ENCODE assay signal across 10 cellular contexts in genomic region chr21:46092026-46092764, GRCh38. TPM values are rescaled to one million over a fixed set of nuclear protein-coding genes. Genes with fewer than 3 reads are reported as not detected.
DNase-seq lines count a peak whose midpoint lies in the region; ATAC-seq lines count a peak whose summit lies in the region.
"Had no signal": no experiment of that assay in that cellular context is flagged by ENCODE, and none has a peak within 500 bp of the region (broad histone marks: within the 10 kb centered on the region; RNA-seq: fewer than 3 reads in every experiment).

No MANE protein-coding gene starts in this region.

- no peaks in the 10 kb centered on the region for H3K9me3 ChIP-seq in mucosa of stomach (ENCODE audit: control insufficient read depth, low read length)
- peaks cover 8% of the 10 kb centered on the region; the same call in 1 of the 2 replicates for H3K9me3 ChIP-seq in Karpas-422 (ENCODE audit: low read length)

- H3K9ac ChIP-seq in mucosa of stomach (ENCODE audit: low read length) (peak overlapping the region; percentile 37), Karpas-422 (ENCODE audit: low read length) (no peak overlapping the region)

- peak overlapping the region; percentile 82 for H3K27ac ChIP-seq in urinary bladder (ENCODE audit: low read depth)
- no peak overlapping the region for H3K27ac ChIP-seq in Karpas-422 (ENCODE audit: low read length)

- DNase-seq in activated T-cell treated with anti-CD3 and anti-CD28 coated beads, Interleukin-2, amount 50 U/mL, for 24 hours: peak; percentile 17
- no peak for DNase-seq in activated T-cell treated with anti-CD3 and anti-CD28 coated beads, Interleukin-2, amount 50 U/mL, for 72 hours
- DNase-seq in DMS153 treated with DMSO at 0.1 percent for 48 hours (lab: John Stamatoyannopoulos, UW; ENCODE audit: unreplicated experiment): no peak
- DNase-seq in Karpas-422: no peak
- DNase-seq: ACHN, right lobe of liver had no signal

- H3K9me2 ChIP-seq in Karpas-422 (replicated peaks; ENCODE audit: insufficient read depth, low read length): no peaks in the 10 kb centered on the region

- H3K79me2 ChIP-seq in Karpas-422 (ENCODE audit: low read length): no peaks in the 10 kb centered on the region

- H3K4me3 Mint-ChIP-seq in activated T-cell treated with anti-CD3 and anti-CD28 coated beads, Interleukin-2, amount 50 U/mL, for 24 hours: no peak overlapping the region
- H3K4me3 Mint-ChIP-seq in activated T-cell treated with anti-CD3 and anti-CD28 coated beads, Interleukin-2, amount 50 U/mL, for 72 hours: no peak overlapping the region

- H3K36me3 ChIP-seq in mucosa of stomach (ENCODE audit: control insufficient read depth, insufficient read depth, low read length): no peaks in the 10 kb centered on the region
- H3K36me3 ChIP-seq in urinary bladder (ENCODE audit: insufficient read depth): no peaks in the 10 kb centered on the region
- H3K36me3 ChIP-seq in Karpas-422 (ENCODE audit: insufficient read depth, low read length): no peaks in the 10 kb centered on the region
- H3K36me3 ChIP-seq: right lobe of liver had no signal

- WGBS in urinary bladder: 28% methylated on average over 23 of the region's 23 CpGs

- no peaks in the 10 kb centered on the region for H3K27me3 Mint-ChIP-seq in activated T-cell treated with anti-CD3 and anti-CD28 coated beads, Interleukin-2, amount 50 U/mL, for 24 hours
- H3K27me3 Mint-ChIP-seq in activated T-cell treated with anti-CD3 and anti-CD28 coated beads, Interleukin-2, amount 50 U/mL, for 72 hours (ENCODE audit: low read depth): peaks cover 6% of the 10 kb centered on the region

- no peaks in the 10 kb centered on the region for H3K4me1 Mint-ChIP-seq in activated T-cell treated with anti-CD3 and anti-CD28 coated beads, Interleukin-2, amount 50 U/mL, for 24 hours (ENCODE audit: low read depth)
- H3K4me1 Mint-ChIP-seq in activated T-cell treated with anti-CD3 and anti-CD28 coated beads, Interleukin-2, amount 50 U/mL, for 72 hours (ENCODE audit: low read depth): no peaks in the 10 kb centered on the region

- ATAC-seq in activated T-cell treated with anti-CD3 and anti-CD28 coated beads, Interleukin-2, amount 50 U/mL, for 72 hours (replicated peaks in 1 of 2): no peak
- ATAC-seq in esophagus mucosa (peak; percentile 19), HG02884 (IDR thresholded peaks at IDR 0.05; ENCODE audit: unreplicated experiment) (no peak)

- no peak overlapping the region for H3K27ac Mint-ChIP-seq in activated T-cell treated with anti-CD3 and anti-CD28 coated beads, Interleukin-2, amount 50 U/mL, for 24 hours
- no peak overlapping the region for H3K27ac Mint-ChIP-seq in activated T-cell treated with anti-CD3 and anti-CD28 coated beads, Interleukin-2, amount 50 U/mL, for 72 hours

- peaks cover 7% of the 10 kb centered on the region for H3K27me3 ChIP-seq in mucosa of stomach (ENCODE audit: control insufficient read depth, insufficient read depth, low read length)
- H3K27me3 ChIP-seq in Karpas-422 (ENCODE audit: low read length): no peaks in the 10 kb centered on the region; the same call in 1 of the 2 replicates
- H3K27me3 ChIP-seq: right lobe of liver had no signal

- H3K4me1 ChIP-seq in mucosa of stomach (ENCODE audit: control insufficient read depth, insufficient read depth, low read length) (no peaks in the 10 kb centered on the region), urinary bladder (ENCODE audit: insufficient read depth) (no peaks in the 10 kb centered on the region), Karpas-422 (ENCODE audit: low read length) (no peaks in the 10 kb centered on the region)
- H3K4me1 ChIP-seq: right lobe of liver had no signal

- H4K20me1 ChIP-seq in Karpas-422 (ENCODE audit: insufficient read depth, low read depth, low read length): no peaks in the 10 kb centered on the region

- H3K4me3 ChIP-seq in mucosa of stomach (ENCODE audit: low read length) (no peak overlapping the region), urinary bladder (ENCODE audit: low read depth, low read length) (no peak overlapping the region), Karpas-422 (ENCODE audit: low read length) (no peak overlapping the region)
- H3K4me3 ChIP-seq: right lobe of liver had no signal

- no peak overlapping the region for H2AFZ ChIP-seq in Karpas-422 (ENCODE audit: low read length)

- H3K4me2 ChIP-seq in Karpas-422 (ENCODE audit: low read depth, low read length, poor library complexity, severe bottlenecking): no peak overlapping the region

- H3K9me3 Mint-ChIP-seq in activated T-cell treated with anti-CD3 and anti-CD28 coated beads, Interleukin-2, amount 50 U/mL, for 24 hours: peaks cover 24% of the 10 kb centered on the region
- peaks cover 10 to 15% of the 10 kb centered on the region in 2 donors for H3K9me3 Mint-ChIP-seq in activated T-cell treated with anti-CD3 and anti-CD28 coated beads, Interleukin-2, amount 50 U/mL, for 72 hours

- no peaks in the 10 kb centered on the region for H3K36me3 Mint-ChIP-seq in activated T-cell treated with anti-CD3 and anti-CD28 coated beads, Interleukin-2, amount 50 U/mL, for 24 hours (ENCODE audit: low read depth)
- peaks cover 6 to 10% of the 10 kb centered on the region in 2 donors for H3K36me3 Mint-ChIP-seq in activated T-cell treated with anti-CD3 and anti-CD28 coated beads, Interleukin-2, amount 50 U/mL, for 72 hours (ENCODE audit: insufficient read depth in 2 of 2)

RNA-seq across cellular contexts. Expression of gene COL6A2, which starts 5.7 kb away (rescaled TPM):
- total RNA-seq in activated T-cell treated with anti-CD3 and anti-CD28 coated beads, Interleukin-2, amount 50 U/mL, for 72 hours: 10 to 100 TPM; 10.8 to 11.3 TPM
- total RNA-seq in esophagus mucosa (20.5 TPM), urinary bladder (1,109 TPM)
- polyA plus RNA-seq in urinary bladder: 1,471 TPM
- total RNA-seq in Karpas-422 (2014; rRNA removed; shearing (Covaris generic); ENCODE audit: low replicate concordance): not detected in 2 replicates

Comparison
In these comparisons a context has a peak if more than half of its experiments do, and no peak if none do; other contexts are left out.
1. RNA of gene COL6A2, which starts 5.7 kb away (total RNA-seq): 1,109 TPM in urinary bladder (single experiment); 20.5 TPM in esophagus mucosa (single experiment), 10.8 to 11.3 TPM in activated T-cell treated with anti-CD3 and anti-CD28 coated beads, Interleukin-2, amount 50 U/mL, for 72 hours and not detected in Karpas-422; every median in the first group is over 10 times any median in the second.